Comparison of ENCODE assay signal across 10 cellular contexts in the genomic region with DNA sequence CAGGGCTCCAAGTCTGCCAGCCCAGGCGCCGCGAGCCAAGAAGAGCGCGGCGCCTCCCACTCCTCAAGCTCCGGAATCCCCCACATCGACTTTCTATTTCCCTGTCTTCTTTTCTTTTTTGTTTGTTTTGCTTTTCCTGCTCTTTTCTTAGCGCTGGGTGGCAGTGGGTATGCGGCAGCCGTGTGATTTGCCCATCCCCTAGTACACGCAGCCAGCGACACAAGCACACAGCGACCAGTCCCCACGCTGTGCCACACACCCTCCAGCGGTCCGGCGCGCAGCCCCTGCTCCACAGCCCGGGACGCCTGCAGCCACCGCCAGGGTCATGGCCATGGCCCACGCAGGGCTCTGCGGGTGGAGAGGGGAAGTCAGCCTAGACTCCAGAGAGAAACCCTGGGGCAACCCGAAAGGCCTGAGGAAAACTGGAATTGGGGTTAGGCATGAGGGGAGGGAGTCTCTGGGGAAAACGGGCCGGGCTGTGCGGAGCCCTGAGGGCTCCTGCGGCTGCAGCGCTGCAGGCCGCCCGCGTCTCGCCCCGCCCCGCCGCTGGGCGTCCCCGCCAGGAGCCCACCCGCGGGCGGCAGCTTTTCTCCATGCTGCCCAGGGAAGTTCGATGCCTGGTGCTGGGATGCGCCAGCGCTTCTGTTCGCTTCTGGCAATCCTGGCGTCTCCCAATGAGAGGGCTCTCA. TPM values are rescaled to one million over a fixed set of nuclear protein-coding genes. Genes with fewer than 3 reads are reported as not detected.
DNase-seq lines count a peak whose midpoint lies in the region; ATAC-seq and TF ChIP-seq lines count a peak whose summit lies in the region.
"Had no signal": no experiment of that assay in that cellular context is flagged by ENCODE, and none has a peak within 500 bp of the region (broad histone marks: within the 10 kb centered on the region; RNA-seq: fewer than 3 reads in every experiment).

No MANE protein-coding gene starts in this region.

- intact Hi-C loops in ascending aorta (cut with DNase I) (no loop called here), right cardiac atrium (cut with DNase I) (loop anchor here in 1 of 4 donors (10.0 kb wide), 1 partner anchor 214 kb away; no protein-coding TSS in a partner anchor)

- H3K27me3 ChIP-seq in ascending aorta = peaks cover 14% of the 10 kb centered on the region
- H3K27me3 ChIP-seq in right cardiac atrium (ENCODE audit: control insufficient read depth, insufficient read depth) = no peaks in the 10 kb centered on the region

- no peaks in the 10 kb centered on the region for H3K36me3 Mint-ChIP-seq in progenitor cell of endocrine pancreas (ENCODE audit: insufficient read depth)

- H3K4me1 ChIP-seq in ascending aorta (no peaks in the 10 kb centered on the region), right cardiac atrium (ENCODE audit: control insufficient read depth, insufficient read depth, low read length) (no peaks in the 10 kb centered on the region)

- H3K36me3 ChIP-seq in ascending aorta = no peaks in the 10 kb centered on the region

- H3K27ac ChIP-seq in ascending aorta (no peak overlapping the region), right cardiac atrium (ENCODE audit: low read length) (peak overlapping the region; percentile 73), caudate nucleus (ENCODE audit: low read depth, low read length) (no peak overlapping the region)
- H3K27ac ChIP-seq: body of pancreas had no signal

- WGBS in right cardiac atrium = 1% methylated on average over 47 of the region's 47 CpGs

- TF ChIP-seq CTCF in ascending aorta (IDR thresholded peaks at IDR 0.05) = no peak
- peak; percentile 13 for TF ChIP-seq CTCF in progenitor cell of endocrine pancreas (IDR thresholded peaks at IDR 0.05; ENCODE audit: unreplicated experiment)

- H3K9me3 ChIP-seq in ascending aorta (no peaks in the 10 kb centered on the region), right cardiac atrium (ENCODE audit: control insufficient read depth, low read length) (no peaks in the 10 kb centered on the region)
- H3K9me3 ChIP-seq: body of pancreas had no signal

- H3K4me3 ChIP-seq in ascending aorta (peak overlapping the region; percentile 13 to 36), right cardiac atrium (ENCODE audit: low read length) (peak overlapping the region; percentile 66)
- H3K4me3 ChIP-seq: body of pancreas had no signal

- H3K27ac Mint-ChIP-seq in progenitor cell of endocrine pancreas = no peak overlapping the region

- peak overlapping the region; percentile 66 for H3K4me3 Mint-ChIP-seq in progenitor cell of endocrine pancreas (ENCODE audit: low read depth)

- ATAC-seq in right cardiac atrium (peak; percentile 47), GM21447 (IDR thresholded peaks at IDR 0.05; ENCODE audit: unreplicated experiment) (no peak)
- ATAC-seq: body of pancreas had no signal

- H3K27me3 Mint-ChIP-seq in progenitor cell of endocrine pancreas = peaks cover 77% of the 10 kb centered on the region

- no peaks in the 10 kb centered on the region for H3K9me3 Mint-ChIP-seq in progenitor cell of endocrine pancreas (ENCODE audit: low read depth)

- peaks cover 18% of the 10 kb centered on the region for H3K4me1 Mint-ChIP-seq in progenitor cell of endocrine pancreas (ENCODE audit: low read depth)

- DNase-seq in EL (peak; percentile 4), ascending aorta (ENCODE audit: low spot score in 2 of 2) (no peak), right cardiac atrium (peak; percentile 12 to 67 (median 62)), progenitor cell of endocrine pancreas (ENCODE audit: low spot score, unreplicated experiment) (no peak), caudate nucleus (lab: John Stamatoyannopoulos, UW) (no peak), NCI-H2029 (lab: John Stamatoyannopoulos, UW) (no peak), DMS114 treated with DMSO at 0.1 percent for 48 hours (lab: John Stamatoyannopoulos, UW; ENCODE audit: unreplicated experiment) (no peak)
- DNase-seq: body of pancreas, NCI-H510A had no signal

RNA-seq across cellular contexts. Expression of gene CHRM2, which starts 2.5 kb away (rescaled TPM):
- total RNA-seq in ascending aorta (not detected), right cardiac atrium (100 to 1,000 TPM in 2 of 4 donors, 10 to 100 TPM in 2; 50.3 to 140 (median 104) TPM), progenitor cell of endocrine pancreas (not detected in 2 replicates)
- polyA plus RNA-seq in right cardiac atrium = 38.1 TPM
- total RNA-seq: body of pancreas had no signal

Comparison
In these comparisons a context has a peak if more than half of its experiments do, and no peak if none do; other contexts are left out.
1. DNase-seq: peak in EL (single experiment) and right cardiac atrium (3 of 3); none in ascending aorta (0 of 2), progenitor cell of endocrine pancreas (single experiment), caudate nucleus (0 of 61), NCI-H2029 (single experiment) and DMS114 treated with DMSO at 0.1 percent for 48 hours (single experiment).
2. RNA of gene CHRM2, which starts 2.5 kb away (total RNA-seq): 50.3 to 140 TPM in right cardiac atrium; not detected in ascending aorta (single experiment) and not detected in progenitor cell of endocrine pancreas; every median in the first group is over 10 times any median in the second.